8 cellular contexts compared by ENCODE assay signal in the genomic region with DNA sequence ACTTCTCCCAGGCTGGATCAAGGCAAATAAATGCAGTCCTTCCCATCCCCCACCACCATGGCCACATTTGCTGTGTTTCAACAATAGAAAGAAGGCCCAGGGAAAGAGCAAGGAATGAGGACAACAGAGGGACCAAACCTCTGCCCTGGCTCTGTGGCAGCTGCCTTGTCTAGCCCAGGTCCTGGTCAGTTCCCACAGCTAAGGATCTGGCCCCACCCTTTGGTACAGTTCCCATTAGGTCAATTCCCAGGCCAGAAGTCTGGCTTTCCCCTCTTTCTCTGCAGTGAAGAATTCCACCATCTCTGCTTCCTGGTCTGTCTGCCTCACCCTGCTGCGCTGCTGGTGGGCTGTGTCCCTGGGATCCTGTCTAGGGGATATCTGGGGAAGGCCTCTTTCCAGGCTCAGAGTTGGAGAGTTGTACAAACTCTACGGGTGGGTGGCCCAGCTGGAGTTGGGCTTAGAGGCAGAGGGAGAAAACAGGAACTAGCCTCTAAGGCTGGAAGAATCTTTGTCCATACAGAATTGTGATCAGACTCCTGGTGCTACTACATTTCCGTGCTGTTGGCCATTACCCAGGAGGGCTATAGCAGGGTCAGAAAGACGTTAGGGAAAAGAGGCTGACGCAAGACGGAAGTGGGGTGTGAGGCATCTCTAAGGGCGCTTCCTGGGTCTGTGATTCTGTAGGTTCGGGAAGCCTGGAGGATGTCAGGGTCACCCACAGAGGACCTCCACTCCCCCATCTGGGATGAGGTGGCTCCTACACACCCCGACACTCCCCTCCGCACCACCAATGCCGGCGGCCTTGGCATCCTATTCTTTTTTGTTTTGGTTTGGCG. TPM values are rescaled to one million over a fixed set of nuclear protein-coding genes. Genes with fewer than 3 reads are reported as not detected.
DNase-seq lines count a peak whose midpoint lies in the region; ATAC-seq, FAIRE-seq and TF ChIP-seq lines count a peak whose summit lies in the region.

No MANE protein-coding gene starts in this region.

- DNase-seq in Daoy (ENCODE audit: low read depth) (peak; percentile 81), NB4 (ENCODE audit: low read depth) (peak; percentile 83), dermis blood vessel endothelial cell (peak; percentile 79), upper lobe of right lung (no peak), H54 (ENCODE audit: insufficient read length, low spot score) (no peak)
- no peak for DNase-seq in stimulated activated CD4-positive, alpha-beta T cell treated with anti-CD3 and anti-CD28 coated beads, Interleukin-1b, Interleukin-23, amount 100 ng/mL, for 48 hours

- H3K36me3 ChIP-seq in mesodermal cell (ENCODE audit: control insufficient read depth, insufficient read depth, low read length) (peaks cover 29% of the 10 kb centered on the region), upper lobe of right lung (peaks cover 28% of the 10 kb centered on the region)

- ATAC-seq in upper lobe of right lung (peak; percentile 6), GM21381 (IDR thresholded peaks at IDR 0.05; ENCODE audit: unreplicated experiment) (no peak)

- H3K4me1 ChIP-seq in mesodermal cell (ENCODE audit: control insufficient read depth, insufficient read depth, low read length, poor library complexity, severe bottlenecking): peaks cover 28% of the 10 kb centered on the region
- H3K4me1 ChIP-seq in upper lobe of right lung: peaks cover 74% of the 10 kb centered on the region

- H3K27ac ChIP-seq in mesodermal cell (ENCODE audit: low read depth, low read length, severe bottlenecking): peak overlapping the region; percentile 88
- H3K27ac ChIP-seq in upper lobe of right lung: peak overlapping the region; percentile 98

- TF ChIP-seq POLR2A in NB4 (IDR thresholded peaks at IDR 0.05; ENCODE audit: extremely low read depth, insufficient read length): peak; percentile 19
- no peak for TF ChIP-seq POLR2A in H54 (IDR thresholded peaks at IDR 0.05; ENCODE audit: low read depth, low read length)

- TF ChIP-seq CTCF in NB4 (IDR thresholded peaks at IDR 0.05; ENCODE audit: low read depth, low read length) (no peak), upper lobe of right lung (IDR thresholded peaks at IDR 0.05) (no peak)

- intact Hi-C loops in upper lobe of right lung (cut with DNase I): no loop called here

- FAIRE-seq in H54 (lab: Jason Lieb, UNC): no peak

- WGBS in mesodermal cell (ENCODE audit: insufficient coverage in 2 of 2), 2 experiments: 97% methylated on average over 6 to 8 of the region's 13 CpGs

- no peaks in the 10 kb centered on the region for H3K9me3 ChIP-seq in mesodermal cell (ENCODE audit: control insufficient read depth, low read length)
- no peaks in the 10 kb centered on the region for H3K9me3 ChIP-seq in upper lobe of right lung

- H3K27me3 ChIP-seq in upper lobe of right lung: no peaks in the 10 kb centered on the region

- peak overlapping the region; percentile 86 for H3K4me3 ChIP-seq in NB4 (ENCODE audit: low read depth, low read length)
- peak overlapping the region; percentile 89 for H3K4me3 ChIP-seq in mesodermal cell (ENCODE audit: extremely low read depth, insufficient read depth, low read length, poor library complexity, severe bottlenecking)
- H3K4me3 ChIP-seq in upper lobe of right lung: peak overlapping the region; percentile 89

RNA-seq across cellular contexts. Expression of a gene that starts 1.0 kb away (rescaled TPM):
- 157 and 168 TPM in 2 replicates for total RNA-seq in Daoy (2014; rRNA removed; shearing (Covaris generic))
- total RNA-seq in dermis blood vessel endothelial cell (154 and 208 TPM in 2 replicates), upper lobe of right lung (66.9 TPM)
- polyA plus RNA-seq in mesodermal cell (2013, experiment 1 of 2): 106 TPM
- 95.6 TPM for polyA plus RNA-seq in mesodermal cell (2013, experiment 2 of 2)

RNA-seq across cellular contexts. Expression of a gene that starts 2.4 kb away (rescaled TPM):
- 0.68 and 0.91 TPM in 2 replicates for total RNA-seq in Daoy (2014; rRNA removed; shearing (Covaris generic))
- 19.7 and 38.9 TPM in 2 replicates for total RNA-seq in dermis blood vessel endothelial cell
- polyA plus RNA-seq in mesodermal cell (2013, experiment 1 of 2): 17.0 TPM
- polyA plus RNA-seq in mesodermal cell (2013, experiment 2 of 2): 9.3 TPM
- 7.8 TPM for total RNA-seq in upper lobe of right lung

RNA-seq across cellular contexts. Expression of a gene that starts 13.9 kb away (rescaled TPM):
- total RNA-seq in Daoy (2014; rRNA removed; shearing (Covaris generic)): 1.5 TPM in 1 of 2 replicates, not detected in the other
- total RNA-seq in dermis blood vessel endothelial cell: 0.19 TPM in 1 of 2 replicates, not detected in the other
- polyA plus RNA-seq in mesodermal cell (2013, experiment 1 of 2): 3.4 TPM
- polyA plus RNA-seq in mesodermal cell (2013, experiment 2 of 2): 2.1 TPM
- total RNA-seq in upper lobe of right lung: 158 TPM

RNA-seq across cellular contexts. Expression of a gene that starts 22.2 kb away (rescaled TPM):
- not detected in 2 replicates for total RNA-seq in Daoy (2014; rRNA removed; shearing (Covaris generic))
- total RNA-seq in dermis blood vessel endothelial cell (not detected in 2 replicates), upper lobe of right lung (not detected)
- polyA plus RNA-seq in mesodermal cell (2013, experiment 1 of 2): 1.6 TPM
- polyA plus RNA-seq in mesodermal cell (2013, experiment 2 of 2): 2.8 TPM

RNA-seq across cellular contexts. Expression of a gene that starts 23.9 kb away (rescaled TPM):
- 31.8 and 43.9 TPM in 2 replicates for total RNA-seq in Daoy (2014; rRNA removed; shearing (Covaris generic))
- total RNA-seq in dermis blood vessel endothelial cell (24.8 and 44.1 TPM in 2 replicates), upper lobe of right lung (35.7 TPM)
- polyA plus RNA-seq in mesodermal cell (2013, experiment 1 of 2): 46.1 TPM
- polyA plus RNA-seq in mesodermal cell (2013, experiment 2 of 2): 41.4 TPM

Comparison
In these comparisons a context has a peak if more than half of its experiments do, and no peak if none do; other contexts are left out.
1. DNase-seq: peak in Daoy (single experiment), NB4 (single experiment) and dermis blood vessel endothelial cell (single experiment); none in upper lobe of right lung (single experiment), H54 (single experiment) and stimulated activated CD4-positive, alpha-beta T cell treated with anti-CD3 and anti-CD28 coated beads, Interleukin-1b, Interleukin-23, amount 100 ng/mL, for 48 hours (single experiment).
2. RNA of a gene that starts 13.9 kb away (total RNA-seq): 158 TPM in upper lobe of right lung (single experiment); 1.5 TPM in Daoy and 0.19 TPM in dermis blood vessel endothelial cell; every median in the first group is over 10 times any median in the second.
3. Peak in every context shown above with its lines, with median percentiles within 50 percentile points of each other: H3K4me3 ChIP-seq.